In genomic region chr1:104797982-104798381, GRCh38 we compare ENCODE assay signal across 25 cellular contexts.
A peak's percentile ranks its signal among the peaks of the same experiment; 100 is the strongest.
DNase-seq lines count a peak whose midpoint lies in the region; ATAC-seq and TF ChIP-seq lines count a peak whose summit lies in the region.
"Had no signal": no experiment of that assay in that cellular context is flagged by ENCODE, and none has a peak within 500 bp of the region (broad histone marks: within the 10 kb centered on the region; RNA-seq: fewer than 3 reads in every experiment).

No MANE protein-coding gene starts in this region.

- CTCF ChIA-PET in RWPE1 (lab: Yijun Ruan, JAX), result no interaction called here

- POLR2A ChIA-PET in RWPE1 (lab: Yijun Ruan, JAX; ENCODE audit: low non-redundant PET), result no interaction called here

- TF ChIP-seq CTCF in RWPE1 (conservative IDR thresholded peaks at IDR 0.05; ENCODE audit: low read depth), result no peak

- H3K27ac ChIP-seq in RWPE1, result no peak overlapping the region
- H3K27ac ChIP-seq: A549; BLaER1 treated with 17β-estradiol and CSF1 and Interleukin-3, amounts not matched to agents 10 nM and 100 nM; HL-60 had no signal

- ATAC-seq in HG03135 (IDR thresholded peaks at IDR 0.05; ENCODE audit: unreplicated experiment), result no peak
- ATAC-seq in HG02885 (IDR thresholded peaks at IDR 0.05; ENCODE audit: poor library complexity, unreplicated experiment), result no peak
- ATAC-seq: A549, K562, Panc1, SK-N-SH treated with all-trans-retinoic acid at 6 μM for 48 hours, T-cell had no signal

- peak; percentile 63 for DNase-seq in DMS53 (lab: John Stamatoyannopoulos, UW)
- peak; percentile 57 for DNase-seq in HT-29 (ENCODE audit: low spot score)
- peak; percentile 10 for DNase-seq in SW480 (ENCODE audit: low spot score)
- DNase-seq in renal cortical epithelial cell (ENCODE audit: low read depth), result peak; percentile 19
- DNase-seq in RWPE1 (ENCODE audit: low spot score), result no peak
- DNase-seq: AML-193; CD4-positive, alpha-beta T cell; DMS79; EL; GDM1; HCEC 1CT; Kasumi-1; MV-4-11; NCI-H146; NCI-H1930; NCI-H526; T-cell had no signal
